Comparison of ENCODE assay signal across 12 cellular contexts in genomic region chr14:68782091-68782981, GRCh38. TPM values are rescaled to one million over a fixed set of nuclear protein-coding genes. Genes with fewer than 3 reads are reported as not detected.
A peak's percentile ranks its signal among the peaks of the same experiment; 100 is the strongest.
DNase-seq lines count a peak whose midpoint lies in the region; ATAC-seq and TF ChIP-seq lines count a peak whose summit lies in the region.
"Had no signal": no experiment of that assay in that cellular context is flagged by ENCODE, and none has a peak within 500 bp of the region (broad histone marks: within the 10 kb centered on the region; RNA-seq: fewer than 3 reads in every experiment).

No MANE protein-coding gene starts in this region.

- no peaks in the 10 kb centered on the region for H3K9me3 ChIP-seq in sigmoid colon
- H3K9me3 ChIP-seq: tibial artery had no signal

- 78 to 82% methylated on average over 10 of the region's 10 CpGs for WGBS in sigmoid colon, 2 donors

- H3K4me3 ChIP-seq in sigmoid colon: no peak overlapping the region
- H3K4me3 ChIP-seq: SK-N-MC, tibial artery had no signal

- no peak for ATAC-seq in HG02610 (IDR thresholded peaks at IDR 0.05; ENCODE audit: unreplicated experiment)

- H3K4me3 Mint-ChIP-seq in dendritic cell treated with granulocyte-macrophage colony-stimulating factor and Interleukin-4, amounts not matched to agents 40 ng/mL and 50 ng/mL, for 4 days: no peak overlapping the region

- DNase-seq in D341Med (ENCODE audit: low spot score) (peak; percentile 18), sigmoid colon (peak; percentile 65), HK-2 (ENCODE audit: unreplicated experiment) (no peak), NCI-H1436 treated with DMSO at 0.1 percent for 48 hours (lab: John Stamatoyannopoulos, UW) (no peak), GM19238 (ENCODE audit: insufficient read length, low spot score) (no peak)
- DNase-seq in activated CD4-positive, alpha-beta T cell treated with anti-CD3 and anti-CD28 coated beads for 1 hour: peak; percentile 22
- DNase-seq: DMS 273 treated with DMSO at 0.1 percent for 48 hours, NCI-H187 had no signal

- no peak for TF ChIP-seq CTCF in sigmoid colon (IDR thresholded peaks at IDR 0.05)

- TF ChIP-seq POLR2A in sigmoid colon (IDR thresholded peaks at IDR 0.05): no peak

- no peaks in the 10 kb centered on the region for H3K9me3 Mint-ChIP-seq in dendritic cell treated with granulocyte-macrophage colony-stimulating factor and Interleukin-4, amounts not matched to agents 40 ng/mL and 50 ng/mL, for 4 days

- H3K4me1 Mint-ChIP-seq in dendritic cell treated with granulocyte-macrophage colony-stimulating factor and Interleukin-4, amounts not matched to agents 40 ng/mL and 50 ng/mL, for 4 days (ENCODE audit: low read depth): peaks cover 58% of the 10 kb centered on the region

- intact Hi-C loops in dendritic cell treated with granulocyte-macrophage colony-stimulating factor and Interleukin-4, amounts not matched to agents 40 ng/mL and 50 ng/mL, for 4 days (cut with micrococcal nuclease): loop anchor here (10.0 kb wide), 2 partner anchors 178 to 308 kb away; no protein-coding TSS in a partner anchor
- intact Hi-C loops in sigmoid colon (cut with DNase I): loop anchor here (5.0 kb wide), 2 partner anchors 125 to 385 kb away; no protein-coding TSS in a partner anchor

- peaks cover 0 to 56% (median 50%) of the 10 kb centered on the region in 4 donors for H3K4me1 ChIP-seq in sigmoid colon

- TF ChIP-seq EP300 in sigmoid colon (IDR thresholded peaks at IDR 0.05): no peak

- no peaks in the 10 kb centered on the region for H3K27me3 ChIP-seq in sigmoid colon
- H3K27me3 ChIP-seq: tibial artery had no signal

- H3K27ac ChIP-seq in sigmoid colon: peak overlapping the region; percentile 3 to 99 (median 80)
- H3K27ac ChIP-seq: SK-N-MC had no signal

- peaks cover 6% of the 10 kb centered on the region for H3K27me3 Mint-ChIP-seq in dendritic cell treated with granulocyte-macrophage colony-stimulating factor and Interleukin-4, amounts not matched to agents 40 ng/mL and 50 ng/mL, for 4 days

- H3K36me3 ChIP-seq in sigmoid colon: peaks cover 0 to 3% (median 0%) of the 10 kb centered on the region in 4 donors

- H3K36me3 Mint-ChIP-seq in dendritic cell treated with granulocyte-macrophage colony-stimulating factor and Interleukin-4, amounts not matched to agents 40 ng/mL and 50 ng/mL, for 4 days (ENCODE audit: low read depth): peaks cover 14% of the 10 kb centered on the region

- H3K27ac Mint-ChIP-seq in dendritic cell treated with granulocyte-macrophage colony-stimulating factor and Interleukin-4, amounts not matched to agents 40 ng/mL and 50 ng/mL, for 4 days: peak overlapping the region; percentile 30

RNA-seq across cellular contexts. Expression of gene ZFP36L1, which starts 10.5 kb away (rescaled TPM):
- total RNA-seq in sigmoid colon: 100 to 1,000 TPM; 217 to 413 (median 239) TPM
- polyA plus RNA-seq in sigmoid colon: 100 to 1,000 TPM in 1 of 3 donors, 10 to 100 TPM in 2; 26.6 to 141 (median 52.9) TPM

Comparison
In these comparisons a context has a peak if more than half of its experiments do, and no peak if none do; other contexts are left out.
1. DNase-seq: peak in D341Med (single experiment), activated CD4-positive, alpha-beta T cell treated with anti-CD3 and anti-CD28 coated beads for 1 hour (single experiment) and sigmoid colon (single experiment); none in HK-2 (single experiment), NCI-H1436 treated with DMSO at 0.1 percent for 48 hours (single experiment) and GM19238 (single experiment).